Comparison of ENCODE assay signal across 9 cellular contexts in genomic region chr1:28144203-28145135, GRCh38. TPM values are rescaled to one million over a fixed set of nuclear protein-coding genes. Genes with fewer than 3 reads are reported as not detected.
DNase-seq lines count a peak whose midpoint lies in the region; ATAC-seq and TF ChIP-seq lines count a peak whose summit lies in the region.
"Had no signal": no experiment of that assay in that cellular context is flagged by ENCODE, and none has a peak within 500 bp of the region (broad histone marks: within the 10 kb centered on the region; RNA-seq: fewer than 3 reads in every experiment).

No MANE protein-coding gene starts in this region.

- H3K27ac ChIP-seq in RWPE2 (ENCODE audit: poor library complexity, severe bottlenecking) (no peak overlapping the region), mesenchymal stem cell (ENCODE audit: low read length, poor library complexity, severe bottlenecking) (no peak overlapping the region), esophagus muscularis mucosa (replicated peaks in 1 of 4) (no peak overlapping the region)

- no peak overlapping the region for H2BK12ac ChIP-seq in mesenchymal stem cell (ENCODE audit: low read length in 2 of 2)

- H2BK15ac ChIP-seq in mesenchymal stem cell (ENCODE audit: low read depth, poor library complexity, severe bottlenecking): no peak overlapping the region

- peak; percentile 73 for ATAC-seq in HG02852 (IDR thresholded peaks at IDR 0.05; ENCODE audit: unreplicated experiment)
- ATAC-seq in RWPE2 (ENCODE audit: low read depth): peak; percentile 84

- no peak overlapping the region for H2BK120ac ChIP-seq in mesenchymal stem cell (ENCODE audit: low read depth, low read length)

- H2AFZ ChIP-seq in mesenchymal stem cell (ENCODE audit: low read depth, low read length): no peak overlapping the region

- peak; percentile 12 for DNase-seq in activated T-cell treated with anti-CD3 and anti-CD28 coated beads for 48 hours (ENCODE audit: low read depth)
- no peak for DNase-seq in activated T-cell treated with anti-CD3 and anti-CD28 coated beads, Interleukin-2, amount 50 U/mL, for 1 hour
- DNase-seq in RWPE2 (ENCODE audit: low spot score): no peak
- peak; percentile 72 for DNase-seq in mesenchymal stem cell
- no peak for DNase-seq in esophagus muscularis mucosa (ENCODE audit: extremely low spot score)
- DNase-seq in NCI-H446 (lab: John Stamatoyannopoulos, UW): no peak
- DNase-seq in HAP-1 (ENCODE audit: low spot score in 2 of 2): no peak
- DNase-seq: DND-41 had no signal

- H3K36me3 ChIP-seq in RWPE2 (ENCODE audit: low read depth) (no peaks in the 10 kb centered on the region), mesenchymal stem cell (ENCODE audit: control insufficient read depth in 1 of 2, insufficient read depth in 2 of 2, low read depth in 1 of 2, low read length in 2 of 2) (no peaks in the 10 kb centered on the region), esophagus muscularis mucosa (no peaks in the 10 kb centered on the region), HAP-1 (replicated peaks) (no peaks in the 10 kb centered on the region)

- H3K79me1 ChIP-seq in mesenchymal stem cell (replicated peaks; ENCODE audit: low read length, poor library complexity, severe bottlenecking): no peaks in the 10 kb centered on the region

- no peak for TF ChIP-seq POLR2A in esophagus muscularis mucosa (IDR thresholded peaks at IDR 0.05; ENCODE audit: low read depth)

- no peak for TF ChIP-seq EP300 in esophagus muscularis mucosa (IDR thresholded peaks at IDR 0.05)

- H3K18ac ChIP-seq in mesenchymal stem cell (ENCODE audit: low read depth in 1 of 2, low read length in 2 of 2): no peak overlapping the region

- TF ChIP-seq CTCF in RWPE2 (IDR thresholded peaks at IDR 0.05; ENCODE audit: poor library complexity, severe bottlenecking) (no peak), esophagus muscularis mucosa (IDR thresholded peaks at IDR 0.05) (no peak)

- no peaks in the 10 kb centered on the region for H3K9me3 ChIP-seq in RWPE2 (ENCODE audit: severe bottlenecking)
- no peaks in the 10 kb centered on the region for H3K9me3 ChIP-seq in mesenchymal stem cell (ENCODE audit: control insufficient read depth, low read length)
- H3K9me3 ChIP-seq in esophagus muscularis mucosa: no peaks in the 10 kb centered on the region
- H3K9me3 ChIP-seq in HAP-1: no peaks in the 10 kb centered on the region

- H3K14ac ChIP-seq in mesenchymal stem cell (ENCODE audit: low read length in 2 of 2): no peak overlapping the region

- no peak overlapping the region for H3K23ac ChIP-seq in mesenchymal stem cell (ENCODE audit: low read length in 2 of 2)

- H3K27me3 ChIP-seq in RWPE2 (ENCODE audit: insufficient read depth, poor library complexity, severe bottlenecking) (no peaks in the 10 kb centered on the region), mesenchymal stem cell (ENCODE audit: control insufficient read depth in 1 of 2, insufficient read depth in 1 of 2, low read length in 2 of 2) (no peaks in the 10 kb centered on the region), esophagus muscularis mucosa (peaks cover 0 to 6% (median 0%) of the 10 kb centered on the region in 4 donors), HAP-1 (ENCODE audit: low read depth) (no peaks in the 10 kb centered on the region)

- in situ Hi-C loops in HAP-1 (cut with MboI; ENCODE audit: low sequenced_read_pairs): no loop called here

- H2AK5ac ChIP-seq in mesenchymal stem cell (ENCODE audit: low read length, severe bottlenecking): no peak overlapping the region

- 71% methylated on average over 4 of the region's 5 CpGs for WGBS in mesenchymal stem cell
- WGBS in esophagus muscularis mucosa: 71% methylated on average over 5 of the region's 5 CpGs

- H3K9ac ChIP-seq in mesenchymal stem cell (ENCODE audit: low read length): no peak overlapping the region

- H3K4me1 ChIP-seq in RWPE2 (ENCODE audit: insufficient read depth, poor library complexity, severe bottlenecking): peaks cover 8% of the 10 kb centered on the region
- peaks cover 4% of the 10 kb centered on the region for H3K4me1 ChIP-seq in mesenchymal stem cell (ENCODE audit: control insufficient read depth, insufficient read depth, low read depth, low read length)
- H3K4me1 ChIP-seq in esophagus muscularis mucosa: no peaks in the 10 kb centered on the region
- no peaks in the 10 kb centered on the region for H3K4me1 ChIP-seq in HAP-1

- H3K4ac ChIP-seq in mesenchymal stem cell (ENCODE audit: low read depth in 1 of 2, low read length in 2 of 2): no peak overlapping the region

- no peak overlapping the region for H4K91ac ChIP-seq in mesenchymal stem cell (ENCODE audit: low read length)

- H3K4me3 ChIP-seq in RWPE2 (ENCODE audit: severe bottlenecking) (no peak overlapping the region), mesenchymal stem cell (ENCODE audit: insufficient read depth in 1 of 2, low read depth in 1 of 2, low read length in 2 of 2) (no peak overlapping the region), esophagus muscularis mucosa (no peak overlapping the region), HAP-1 (no peak overlapping the region)

- no peak overlapping the region for H3K4me2 ChIP-seq in mesenchymal stem cell (ENCODE audit: low read length, poor library complexity, severe bottlenecking)

- no peak overlapping the region for H2BK5ac ChIP-seq in mesenchymal stem cell (ENCODE audit: low read depth, low read length, poor library complexity, severe bottlenecking)

- intact Hi-C loops in esophagus muscularis mucosa (cut with DNase I): no loop called here

- no peak overlapping the region for H4K8ac ChIP-seq in mesenchymal stem cell (ENCODE audit: low read length)

RNA-seq across cellular contexts. Expression of gene PTAFR, which starts 32.0 kb away (rescaled TPM):
- 0.07 TPM for polyA plus RNA-seq in mesenchymal stem cell (2013, experiment 1 of 2)
- polyA plus RNA-seq in mesenchymal stem cell (2013, experiment 2 of 2): 0.08 TPM
- total RNA-seq in esophagus muscularis mucosa: 1 to 10 TPM; 4.6 to 8.1 (median 6.8) TPM

RNA-seq across cellular contexts. Expression of gene EYA3, which starts 56.1 kb away (rescaled TPM):
- polyA plus RNA-seq in mesenchymal stem cell (2013, experiment 1 of 2): 11.4 TPM
- 10.9 TPM for polyA plus RNA-seq in mesenchymal stem cell (2013, experiment 2 of 2)
- 10 to 100 TPM in 1 of 4 donors, 1 to 10 TPM in 3; 8.2 to 11.9 (median 8.7) TPM for total RNA-seq in esophagus muscularis mucosa

Comparison
In these comparisons a context has a peak if more than half of its experiments do, and no peak if none do; other contexts are left out.
1. DNase-seq: peak in activated T-cell treated with anti-CD3 and anti-CD28 coated beads for 48 hours (single experiment) and mesenchymal stem cell (single experiment); none in activated T-cell treated with anti-CD3 and anti-CD28 coated beads, Interleukin-2, amount 50 U/mL, for 1 hour (single experiment), RWPE2 (single experiment), esophagus muscularis mucosa (single experiment), NCI-H446 (0 of 2) and HAP-1 (0 of 2).